8 cellular contexts compared by ENCODE assay signal in genomic region chr17:59786536-59787319, GRCh38.
A peak's percentile ranks its signal among the peaks of the same experiment; 100 is the strongest.
DNase-seq lines count a peak whose midpoint lies in the region; ATAC-seq and TF ChIP-seq lines count a peak whose summit lies in the region.

No MANE protein-coding gene starts in this region.

- peak overlapping the region; percentile 88 for H3K4me3 Mint-ChIP-seq in T-helper 17 cell

- peak; percentile 100 for DNase-seq in GM04503 (ENCODE audit: low read depth)
- peak; percentile 98 for DNase-seq in KBM-7
- DNase-seq in T-helper 17 cell, result peak; percentile 17 to 60 (median 43)
- DNase-seq in astrocyte of the spinal cord (ENCODE audit: low read depth, low spot score), result peak; percentile 100
- DNase-seq in iPS-NIHi7 (ENCODE audit: extremely low spot score), result peak; percentile 61
- peak; percentile 61 to 83 (median 70) for DNase-seq in stimulated activated CD4-positive, alpha-beta T cell treated with anti-CD3 and anti-CD28 coated beads, Interleukin-12 subunit alpha, Interleukin-12 subunit beta, amount 100 ng/mL, for 48 hours (ENCODE audit: low read depth in 2 of 3, low spot score in 1 of 3)
- DNase-seq in NCI-H345 (lab: John Stamatoyannopoulos, UW), result no peak

- no peaks in the 10 kb centered on the region for H3K36me3 Mint-ChIP-seq in T-helper 17 cell (ENCODE audit: low read depth)

- no peaks in the 10 kb centered on the region for H3K27me3 Mint-ChIP-seq in T-helper 17 cell

- no peak overlapping the region for H3K4me3 ChIP-seq in astrocyte of the spinal cord (ENCODE audit: low read depth, low read length)

- no peak for TF ChIP-seq CTCF in astrocyte of the spinal cord (IDR thresholded peaks at IDR 0.05; ENCODE audit: low read depth, low read length)

- H3K9me3 ChIP-seq in T-helper 17 cell (ENCODE audit: control insufficient read depth, low read length, poor library complexity, severe bottlenecking), result no peaks in the 10 kb centered on the region

- ATAC-seq in GM21825 (IDR thresholded peaks at IDR 0.05; ENCODE audit: unreplicated experiment) (peak; percentile 88), T-helper 17 cell (peak; percentile 91)

- H3K27ac Mint-ChIP-seq in T-helper 17 cell, result peak overlapping the region; percentile 100

- in situ Hi-C loops in KBM-7 (cut with MboI; ENCODE audit: low pct_unique_long_range_greater_than_20kb, low sequenced_read_pairs) (no loop called here), astrocyte of the spinal cord (cut with HindIII; ENCODE audit: low sequenced_read_pairs) (no loop called here)

- H3K4me1 Mint-ChIP-seq in T-helper 17 cell, result peaks cover 29% of the 10 kb centered on the region
